19 cellular contexts compared by ENCODE assay signal in genomic region chr10:1573334-1573969, GRCh38.
DNase-seq lines count a peak whose midpoint lies in the region; ATAC-seq and TF ChIP-seq lines count a peak whose summit lies in the region.
"Had no signal": no experiment of that assay in that cellular context is flagged by ENCODE, and none has a peak within 500 bp of the region (broad histone marks: within the 10 kb centered on the region; RNA-seq: fewer than 3 reads in every experiment).

No MANE protein-coding gene starts in this region.

- DNase-seq in mesenteric fat pad (ENCODE audit: low spot score): peak; percentile 57
- DNase-seq in spleen: peak; percentile 68
- DNase-seq in HPDE6-E6E7 (ENCODE audit: extremely low spot score): no peak
- no peak for DNase-seq in cortex of kidney (lab: John Stamatoyannopoulos, UW)
- DNase-seq in GM23338 (ENCODE audit: low spot score): no peak
- DNase-seq: Calu3, H7, Kasumi-1, NCI-H1436, NCI-H187, NCI-H2081 treated with DMSO at 0.1 percent for 48 hours, NCI-H226, NCI-H510A, NCI-H69, SK-N-SH had no signal

- peaks cover 0 to 11% (median 0%) of the 10 kb centered on the region in 11 experiments; a peak in 1 of 22 replicates for H3K27me3 ChIP-seq in BLaER1 treated with 17β-estradiol and CSF1 and Interleukin-3, amounts not matched to agents 10 nM and 100 nM
- H3K27me3 ChIP-seq in spleen (replicated peaks in 1 of 7) (peaks cover 0 to 31% (median 0%) of the 10 kb centered on the region in 7 donors), GM23338 (ENCODE audit: insufficient read depth) (no peaks in the 10 kb centered on the region)

- H3K36me3 ChIP-seq in BLaER1 treated with 17β-estradiol and CSF1 and Interleukin-3, amounts not matched to agents 10 nM and 100 nM: no peaks in the 10 kb centered on the region
- H3K36me3 ChIP-seq in spleen: no peaks in the 10 kb centered on the region
- no peaks in the 10 kb centered on the region for H3K36me3 ChIP-seq in GM23338 (ENCODE audit: insufficient read depth)

- 85 to 93% (median 90%) methylated on average over 13 to 14 of the region's 14 CpGs for WGBS in spleen, 5 donors

- no peaks in the 10 kb centered on the region; the same call in 2 of the 3 replicates for H3K36me3 Mint-ChIP-seq in GM23338 (ENCODE audit: low read depth)

- H3K9me3 ChIP-seq in BLaER1 treated with 17β-estradiol and CSF1 and Interleukin-3, amounts not matched to agents 10 nM and 100 nM (replicated peaks in 1 of 11): no peaks in the 10 kb centered on the region
- H3K9me3 ChIP-seq in spleen: no peaks in the 10 kb centered on the region
- H3K9me3 ChIP-seq: SK-N-SH had no signal

- H2AFZ ChIP-seq in GM23338: no peak overlapping the region

- peaks cover 7% of the 10 kb centered on the region for H3K27me3 Mint-ChIP-seq in GM23338 (ENCODE audit: insufficient read depth, low read depth, poor library complexity)

- H4K20me1 ChIP-seq in BLaER1 treated with 17β-estradiol and CSF1 and Interleukin-3, amounts not matched to agents 10 nM and 100 nM: peaks cover 0 to 25% (median 12%) of the 10 kb centered on the region in 11 experiments; a peak in 10 of 22 replicates
- H4K20me1 ChIP-seq in GM23338 (replicated peaks; ENCODE audit: insufficient read depth): no peaks in the 10 kb centered on the region

- peaks cover 3% of the 10 kb centered on the region; the same call in 1 of the 3 replicates for H3K9me3 Mint-ChIP-seq in GM23338

- peaks cover 20 to 94% (median 79%) of the 10 kb centered on the region in 10 experiments for H3K4me1 ChIP-seq in BLaER1 treated with 17β-estradiol and CSF1 and Interleukin-3, amounts not matched to agents 10 nM and 100 nM
- H3K4me1 ChIP-seq in spleen: peaks cover 0 to 23% (median 2%) of the 10 kb centered on the region in 6 donors
- no peaks in the 10 kb centered on the region for H3K4me1 ChIP-seq in GM23338 (ENCODE audit: insufficient read depth)

- H3K27ac Mint-ChIP-seq in GM23338: no peak overlapping the region

- H3K27ac ChIP-seq in BLaER1 treated with 17β-estradiol and CSF1 and Interleukin-3, amounts not matched to agents 10 nM and 100 nM: no peak overlapping the region
- H3K27ac ChIP-seq in VCaP (peak overlapping the region; percentile 67; the same call in 1 of the 2 replicates), spleen (no peak overlapping the region), GM23338 (ENCODE audit: low read depth) (no peak overlapping the region)

- no peak overlapping the region for H3K9ac ChIP-seq in BLaER1 treated with 17β-estradiol and CSF1 and Interleukin-3, amounts not matched to agents 10 nM and 100 nM
- H3K9ac ChIP-seq: SK-N-SH had no signal

- H3K4me3 Mint-ChIP-seq in GM23338: no peak overlapping the region

- TF ChIP-seq POLR2A in spleen (IDR thresholded peaks at IDR 0.05): no peak

- H3K79me2 ChIP-seq in GM23338 (replicated peaks; ENCODE audit: insufficient read depth): no peaks in the 10 kb centered on the region

- H3K4me2 ChIP-seq in BLaER1 treated with 17β-estradiol and CSF1 and Interleukin-3, amounts not matched to agents 10 nM and 100 nM: peak overlapping the region in 7 of 11 experiments; percentile 28 to 91 (median 88); a peak in 13 of 22 replicates
- no peak overlapping the region for H3K4me2 ChIP-seq in GM23338
- H3K4me2 ChIP-seq: SK-N-SH had no signal

- intact Hi-C loops in spleen (cut with DNase I; ENCODE audit: low total_unique reads): no loop called here

- H3F3A ChIP-seq in GM23338 (replicated peaks; ENCODE audit: low read depth): no peaks in the 10 kb centered on the region

- H3K9me2 ChIP-seq in GM23338 (ENCODE audit: insufficient read depth): no peaks in the 10 kb centered on the region
- H3K9me2 ChIP-seq: SK-N-SH had no signal

- H3K4me3 ChIP-seq in BLaER1 treated with 17β-estradiol and CSF1 and Interleukin-3, amounts not matched to agents 10 nM and 100 nM: no peak overlapping the region
- H3K4me3 ChIP-seq in spleen: no peak overlapping the region
- no peak overlapping the region for H3K4me3 ChIP-seq in GM23338
- H3K4me3 ChIP-seq: K562 had no signal

- H3K4me1 Mint-ChIP-seq in GM23338: no peaks in the 10 kb centered on the region; the same call in 2 of the 3 replicates

- no peak for ATAC-seq in GM23338
- ATAC-seq: K562, Panc1 had no signal

- TF ChIP-seq CTCF in VCaP (conservative IDR thresholded peaks at IDR 0.05): no peak
- TF ChIP-seq CTCF in spleen (IDR thresholded peaks at IDR 0.05 in 8 of 11, conservative IDR thresholded peaks at IDR 0.05 in 3 of 11): no peak
- TF ChIP-seq CTCF in GM23338 (conservative IDR thresholded peaks at IDR 0.05; ENCODE audit: low read depth in 2 of 2): no peak

TF ChIP-seq in GM23338, 12 proteins besides CTCF, POLR2A, EP300 and RAD21:
- no peak for TF ChIP-seq ZNF331 (CRISPR knock-in tag; IDR thresholded peaks at IDR 0.05; ENCODE audit: low read depth)
- no peak for TF ChIP-seq STAT1 (IDR thresholded peaks at IDR 0.05; ENCODE audit: unreplicated experiment)
- TF ChIP-seq ZNF462 (CRISPR knock-in tag; IDR thresholded peaks at IDR 0.05): no peak
- no peak for TF ChIP-seq EZH2 (IDR thresholded peaks at IDR 0.05; ENCODE audit: low read depth, unreplicated experiment)
- TF ChIP-seq NANOG (IDR thresholded peaks at IDR 0.05; ENCODE audit: borderline replicate concordance): no peak
- no peak for TF ChIP-seq EZH2phosphoT487 (IDR thresholded peaks at IDR 0.05; ENCODE audit: unreplicated experiment)
- TF ChIP-seq JUNB (IDR thresholded peaks at IDR 0.05; ENCODE audit: unreplicated experiment): no peak

Comparison
In these comparisons a context has a peak if more than half of its experiments do, and no peak if none do; other contexts are left out.
1. DNase-seq: peak in mesenteric fat pad (single experiment) and spleen (single experiment); none in HPDE6-E6E7 (single experiment), cortex of kidney (single experiment) and GM23338 (single experiment).